Comparison of ENCODE assay signal across 13 cellular contexts in genomic region chr16:87368029-87368765, GRCh38. TPM values are rescaled to one million over a fixed set of nuclear protein-coding genes. Genes with fewer than 3 reads are reported as not detected.
DNase-seq lines count a peak whose midpoint lies in the region; ATAC-seq, FAIRE-seq and TF ChIP-seq lines count a peak whose summit lies in the region.
"Had no signal": no experiment of that assay in that cellular context is flagged by ENCODE, and none has a peak within 500 bp of the region (broad histone marks: within the 10 kb centered on the region; RNA-seq: fewer than 3 reads in every experiment).

No MANE protein-coding gene starts in this region.

- FAIRE-seq in HepG2 (lab: Jason Lieb, UNC): no peak

- no peak for ATAC-seq in CD4-positive, CD25-positive, alpha-beta regulatory T cell (ENCODE audit: low read depth in 2 of 2)
- ATAC-seq in HepG2: no peak
- ATAC-seq: HCT116 had no signal

- no peak overlapping the region for H3K4me3 ChIP-seq in CD4-positive, CD25-positive, alpha-beta regulatory T cell (ENCODE audit: low read depth, low read length)
- H3K4me3 ChIP-seq in HepG2 (replicated peaks in 1 of 3; ENCODE audit: insufficient read depth in 1 of 3, low read depth in 2 of 3, low read length in 3 of 3): no peak overlapping the region
- H3K4me3 ChIP-seq in MG63: no peak overlapping the region
- H3K4me3 ChIP-seq: dorsolateral prefrontal cortex had no signal

- peaks cover 17% of the 10 kb centered on the region for H3K36me3 Mint-ChIP-seq in CD4-positive, CD25-positive, alpha-beta regulatory T cell
- H3K36me3 Mint-ChIP-seq in activated T-helper 1 cell treated with anti-CD3 and anti-CD28 coated beads, Interleukin-12 subunit alpha, Interleukin-12 subunit beta, Interleukin-2, Interleukin-4 antibody, amounts not matched to agents 30 ng/mL and 10 ng/mL and 1 ng/mL, durations not matched to agents 14 hours and 24 hours and 36 hours (ENCODE audit: low read depth): peaks cover 8% of the 10 kb centered on the region
- H3K36me3 Mint-ChIP-seq in type B pancreatic cell: peaks cover 5% of the 10 kb centered on the region

- no peak overlapping the region for H3K9ac ChIP-seq in HepG2 (ENCODE audit: insufficient read depth, low read depth, low read length)

- H3K9me3 ChIP-seq in CD4-positive, CD25-positive, alpha-beta regulatory T cell (ENCODE audit: control insufficient read depth in 2 of 2, low read length in 2 of 2): no peaks in the 10 kb centered on the region
- H3K9me3 ChIP-seq in HepG2 (ENCODE audit: low read length) (no peaks in the 10 kb centered on the region), MG63 (no peaks in the 10 kb centered on the region)

- no peak overlapping the region for H3K27ac ChIP-seq in CD4-positive, CD25-positive, alpha-beta regulatory T cell (ENCODE audit: insufficient read depth, low read length, poor library complexity, severe bottlenecking)
- H3K27ac ChIP-seq in HepG2 (ENCODE audit: extremely low read length, insufficient read depth, low read length): no peak overlapping the region

- BruUV-seq in HepG2 (replicated peaks; lab: Mats Ljungman, UMichigan): no TSS peak

- TF ChIP-seq RAD21 in HepG2 (CRISPR knock-in tag; IDR thresholded peaks at IDR 0.05): no peak

- intact Hi-C loops in activated T-helper 1 cell treated with anti-CD3 and anti-CD28 coated beads, Interleukin-12 subunit alpha, Interleukin-12 subunit beta, Interleukin-2, Interleukin-4 antibody, amounts not matched to agents 30 ng/mL and 10 ng/mL and 1 ng/mL, durations not matched to agents 14 hours and 24 hours and 36 hours (cut with micrococcal nuclease): no loop called here
- intact Hi-C loops in HepG2 (cut with micrococcal nuclease; ENCODE audit: unreplicated experiment): no loop called here

- peaks cover 99% of the 10 kb centered on the region for H4K20me1 ChIP-seq in HepG2 (ENCODE audit: insufficient read depth, low read length)

- TF ChIP-seq CTCF in HepG2 (CRISPR knock-in tag; IDR thresholded peaks at IDR 0.05) (no peak), type B pancreatic cell (conservative IDR thresholded peaks at IDR 0.05) (no peak)

- TF ChIP-seq EP300 in HepG2 (IDR thresholded peaks at IDR 0.05; ENCODE audit: low read depth in 2 of 2, low read length in 2 of 2) (no peak), HepG2 (CRISPR knock-in tag; IDR thresholded peaks at IDR 0.05; ENCODE audit: borderline replicate concordance) (no peak)

- H3K27me3 Mint-ChIP-seq in CD4-positive, CD25-positive, alpha-beta regulatory T cell: no peaks in the 10 kb centered on the region
- no peaks in the 10 kb centered on the region for H3K27me3 Mint-ChIP-seq in activated T-helper 1 cell treated with anti-CD3 and anti-CD28 coated beads, Interleukin-12 subunit alpha, Interleukin-12 subunit beta, Interleukin-2, Interleukin-4 antibody, amounts not matched to agents 30 ng/mL and 10 ng/mL and 1 ng/mL, durations not matched to agents 14 hours and 24 hours and 36 hours (ENCODE audit: insufficient read depth)
- no peaks in the 10 kb centered on the region for H3K27me3 Mint-ChIP-seq in type B pancreatic cell
- H3K27me3 Mint-ChIP-seq: progenitor cell of endocrine pancreas had no signal

- POLR2A ChIA-PET in HepG2 (lab: Yijun Ruan, JAX): interaction anchor here (18.0 kb wide), 1 partner anchor 10 kb away, joined by 265 read pairs; the partner anchor contains the start of gene FBXO31

- H3K4me1 Mint-ChIP-seq in CD4-positive, CD25-positive, alpha-beta regulatory T cell: peaks cover 18 to 68% (median 32%) of the 10 kb centered on the region in 4 donors
- peaks cover 37% of the 10 kb centered on the region for H3K4me1 Mint-ChIP-seq in activated T-helper 1 cell treated with anti-CD3 and anti-CD28 coated beads, Interleukin-12 subunit alpha, Interleukin-12 subunit beta, Interleukin-2, Interleukin-4 antibody, amounts not matched to agents 30 ng/mL and 10 ng/mL and 1 ng/mL, durations not matched to agents 14 hours and 24 hours and 36 hours (ENCODE audit: low read depth)
- H3K4me1 Mint-ChIP-seq in type B pancreatic cell (ENCODE audit: unreplicated experiment): peaks cover 37% of the 10 kb centered on the region

- WGBS in HepG2 (ENCODE audit: low lambda C conversion rate): 92% methylated on average over 5 of the region's 5 CpGs

- no peak overlapping the region for H2AFZ ChIP-seq in HepG2 (ENCODE audit: low read length)

- peaks cover 98% of the 10 kb centered on the region for H3K79me2 ChIP-seq in HepG2 (ENCODE audit: insufficient read depth, low read length)

- CTCF ChIA-PET in HepG2 (lab: Yijun Ruan, JAX; ENCODE audit: low intra/inter-chr PET ratio, low total read pairs): no interaction called here

- H3K4me1 ChIP-seq in CD4-positive, CD25-positive, alpha-beta regulatory T cell (ENCODE audit: control insufficient read depth, insufficient read depth, low read length, poor library complexity, severe bottlenecking): peaks cover 12% of the 10 kb centered on the region
- H3K4me1 ChIP-seq in HepG2 (ENCODE audit: insufficient read depth, low read length): peaks cover 69% of the 10 kb centered on the region

- in situ Hi-C loops in HepG2 (cut with HindIII; ENCODE audit: extremely low pct_ligation_motif_present, low pct_unique_long_range_greater_than_20kb): no loop called here

- peak in 1 of 2 experiments; percentile 5; a peak in 1 of 4 replicates for TF ChIP-seq POLR2A in HepG2 (IDR thresholded peaks at IDR 0.05; ENCODE audit: insufficient read depth in 1 of 2, low read depth in 2 of 2, low read length in 2 of 2)

- H3K27me3 ChIP-seq in CD4-positive, CD25-positive, alpha-beta regulatory T cell (ENCODE audit: control insufficient read depth, insufficient read depth, low read length): no peaks in the 10 kb centered on the region
- H3K27me3 ChIP-seq in HepG2 (ENCODE audit: control insufficient read depth in 1 of 2, insufficient read depth in 2 of 2, low read length in 2 of 2): no peaks in the 10 kb centered on the region
- H3K27me3 ChIP-seq in MG63: no peaks in the 10 kb centered on the region
- H3K27me3 ChIP-seq: dorsolateral prefrontal cortex had no signal

- H3K9me3 Mint-ChIP-seq in CD4-positive, CD25-positive, alpha-beta regulatory T cell: no peaks in the 10 kb centered on the region
- no peaks in the 10 kb centered on the region for H3K9me3 Mint-ChIP-seq in activated T-helper 1 cell treated with anti-CD3 and anti-CD28 coated beads, Interleukin-12 subunit alpha, Interleukin-12 subunit beta, Interleukin-2, Interleukin-4 antibody, amounts not matched to agents 30 ng/mL and 10 ng/mL and 1 ng/mL, durations not matched to agents 14 hours and 24 hours and 36 hours
- H3K9me3 Mint-ChIP-seq in type B pancreatic cell: no peaks in the 10 kb centered on the region

- peaks cover 20% of the 10 kb centered on the region for H3K36me3 ChIP-seq in CD4-positive, CD25-positive, alpha-beta regulatory T cell (ENCODE audit: control insufficient read depth, insufficient read depth, low read length)
- H3K36me3 ChIP-seq in HepG2 (replicated peaks in 1 of 2; ENCODE audit: control insufficient read depth in 1 of 2, insufficient read depth in 2 of 2, low read length in 2 of 2) (peaks cover 46 to 88% of the 10 kb centered on the region in 2 experiments), MG63 (no peaks in the 10 kb centered on the region; the same call in 1 of the 2 replicates)

- H3K27ac Mint-ChIP-seq in CD4-positive, CD25-positive, alpha-beta regulatory T cell: peak overlapping the region in 2 of 3 donors; percentile 39 to 69
- peak overlapping the region; percentile 55 for H3K27ac Mint-ChIP-seq in activated T-helper 1 cell treated with anti-CD3 and anti-CD28 coated beads, Interleukin-12 subunit alpha, Interleukin-12 subunit beta, Interleukin-2, Interleukin-4 antibody, amounts not matched to agents 30 ng/mL and 10 ng/mL and 1 ng/mL, durations not matched to agents 14 hours and 24 hours and 36 hours
- H3K27ac Mint-ChIP-seq in type B pancreatic cell: no peak overlapping the region
- H3K27ac Mint-ChIP-seq: progenitor cell of endocrine pancreas had no signal

- no peak for DNase-seq in CD4-positive, CD25-positive, alpha-beta regulatory T cell
- DNase-seq in NOMO-1 (lab: John Stamatoyannopoulos, UW; ENCODE audit: unreplicated experiment in 2 of 2): peak; percentile 68 to 95
- DNase-seq in activated T-helper 1 cell treated with anti-CD3 and anti-CD28 coated beads, Interleukin-12 subunit alpha, Interleukin-12 subunit beta, Interleukin-2, Interleukin-4 antibody, amounts not matched to agents 30 ng/mL and 10 ng/mL and 1 ng/mL, durations not matched to agents 14 hours and 24 hours and 36 hours (ENCODE audit: low spot score): no peak
- no peak for DNase-seq in HepG2 (ENCODE audit: low spot score)
- no peak for DNase-seq in MG63
- no peak for DNase-seq in type B pancreatic cell (ENCODE audit: extremely low spot score, unreplicated experiment)
- no peak for DNase-seq in NCI-H526 (lab: John Stamatoyannopoulos, UW)
- DNase-seq in SHP77 (lab: John Stamatoyannopoulos, UW): no peak
- DNase-seq: activated T-cell treated with anti-CD3 and anti-CD28 coated beads for 4 hours; dorsolateral prefrontal cortex; stimulated activated CD4-positive, alpha-beta T cell treated with anti-CD3 and anti-CD28 coated beads, Interleukin-2, amount 100 ng/mL, for 24 hours had no signal

- H3K4me3 Mint-ChIP-seq in CD4-positive, CD25-positive, alpha-beta regulatory T cell: no peak overlapping the region
- no peak overlapping the region for H3K4me3 Mint-ChIP-seq in activated T-helper 1 cell treated with anti-CD3 and anti-CD28 coated beads, Interleukin-12 subunit alpha, Interleukin-12 subunit beta, Interleukin-2, Interleukin-4 antibody, amounts not matched to agents 30 ng/mL and 10 ng/mL and 1 ng/mL, durations not matched to agents 14 hours and 24 hours and 36 hours
- H3K4me3 Mint-ChIP-seq in type B pancreatic cell: no peak overlapping the region

- no peak overlapping the region for H3K4me2 ChIP-seq in HepG2 (ENCODE audit: low read depth, low read length)

RNA-seq across cellular contexts. Expression of gene FBXO31, which starts 15.4 kb away (rescaled TPM):
- total RNA-seq in CD4-positive, CD25-positive, alpha-beta regulatory T cell: 35.5 TPM
- polyA plus RNA-seq in CD4-positive, CD25-positive, alpha-beta regulatory T cell: 10 to 100 TPM; 18.8 to 29.2 (median 26.4) TPM
- 40.7 and 41.3 TPM in 2 replicates for total RNA-seq in activated T-helper 1 cell treated with anti-CD3 and anti-CD28 coated beads, Interleukin-12 subunit alpha, Interleukin-12 subunit beta, Interleukin-2, Interleukin-4 antibody, amounts not matched to agents 30 ng/mL and 10 ng/mL and 1 ng/mL, durations not matched to agents 14 hours and 24 hours and 36 hours
- total RNA-seq in HepG2 (2016; rRNA removed; fragmentation: Illumina TruSeq; extraction: Trizol) (81.3 and 92.4 TPM in 2 replicates), type B pancreatic cell (ENCODE audit: low replicate concordance) (26.5 and 35.1 TPM in 2 replicates)
- 18.3 and 22.9 TPM in 2 replicates for total RNA-seq in HepG2 (2016; cell fraction: cytosol; rRNA removed; fragmentation: Illumina TruSeq; extraction: Trizol; ENCODE audit: low read depth)
- 64.5 and 91.5 TPM in 2 replicates for total RNA-seq in HepG2 (2016; cell fraction: insoluble cytoplasmic fraction; rRNA removed; fragmentation: Illumina TruSeq; extraction: Trizol)
- 33.7 and 38.0 TPM in 2 replicates for total RNA-seq in HepG2 (2016; cell fraction: membrane; rRNA removed; fragmentation: Illumina TruSeq; extraction: Trizol)
- total RNA-seq in HepG2 (2016; cell fraction: nucleus; rRNA removed; fragmentation: Illumina TruSeq; extraction: Trizol): 94.4 and 107 TPM in 2 replicates
- 101 and 118 TPM in 2 replicates for polyA plus RNA-seq in HepG2 (2011; rRNA removed)
- 51.6 and 63.1 TPM in 2 replicates for polyA plus RNA-seq in HepG2 (2011; cell fraction: cytosol; rRNA removed)
- polyA plus RNA-seq in HepG2 (2011; cell fraction: nucleus; rRNA removed): 393 and 579 TPM in 2 replicates
- 75.5 and 101 TPM in 2 replicates for polyA plus RNA-seq in HepG2 (2012)
- 6.1 and 6.4 TPM in 2 replicates for polyA plus RNA-seq in HepG2 (2016; cell fraction: cytosol; fragmentation: Illumina TruSeq; extraction: Trizol; ENCODE audit: low read depth)
- 57.9 and 71.3 TPM in 2 replicates for polyA plus RNA-seq in HepG2 (2016; cell fraction: insoluble cytoplasmic fraction; fragmentation: Illumina TruSeq; extraction: Trizol; ENCODE audit: low read depth)
- 18.2 and 18.3 TPM in 2 replicates for polyA plus RNA-seq in HepG2 (2016; cell fraction: membrane; fragmentation: Illumina TruSeq; extraction: Trizol; ENCODE audit: low read depth)
- polyA plus RNA-seq in HepG2 (2016; cell fraction: nucleus; fragmentation: Illumina TruSeq; extraction: Trizol; ENCODE audit: insufficient read depth, low read depth): 256 and 269 TPM in 2 replicates
- 29.6 and 164 TPM in 2 replicates for polyA minus RNA-seq in HepG2 (2011; rRNA and poly(A)+ RNA removed; ENCODE audit: low replicate concordance)
- 53.4 and 63.9 TPM in 2 replicates for polyA minus RNA-seq in HepG2 (2011; cell fraction: cytosol; rRNA and poly(A)+ RNA removed)
- polyA minus RNA-seq in HepG2 (2011; cell fraction: nucleus; rRNA and poly(A)+ RNA removed): 202 and 208 TPM in 2 replicates
- total RNA-seq in MG63 (2014; rRNA removed; shearing (Covaris generic); ENCODE audit: low replicate concordance): 12.6 and 33.4 TPM in 2 replicates

RNA-seq across cellular contexts. Expression of gene MAP1LC3B, which starts 23.9 kb away (rescaled TPM):
- 83.2 TPM for total RNA-seq in CD4-positive, CD25-positive, alpha-beta regulatory T cell
- polyA plus RNA-seq in CD4-positive, CD25-positive, alpha-beta regulatory T cell: 100 to 1,000 TPM; 123 to 158 (median 140) TPM
- total RNA-seq in activated T-helper 1 cell treated with anti-CD3 and anti-CD28 coated beads, Interleukin-12 subunit alpha, Interleukin-12 subunit beta, Interleukin-2, Interleukin-4 antibody, amounts not matched to agents 30 ng/mL and 10 ng/mL and 1 ng/mL, durations not matched to agents 14 hours and 24 hours and 36 hours: 39.9 and 40.8 TPM in 2 replicates
- 15.7 and 30.6 TPM in 2 replicates for total RNA-seq in HepG2 (2016; rRNA removed; fragmentation: Illumina TruSeq; extraction: Trizol)
- 5.5 and 7.0 TPM in 2 replicates for total RNA-seq in HepG2 (2016; cell fraction: cytosol; rRNA removed; fragmentation: Illumina TruSeq; extraction: Trizol; ENCODE audit: low read depth)
- 15.9 and 27.1 TPM in 2 replicates for total RNA-seq in HepG2 (2016; cell fraction: insoluble cytoplasmic fraction; rRNA removed; fragmentation: Illumina TruSeq; extraction: Trizol)
- total RNA-seq in HepG2 (2016; cell fraction: membrane; rRNA removed; fragmentation: Illumina TruSeq; extraction: Trizol): 24.8 and 26.3 TPM in 2 replicates
- 22.0 and 22.3 TPM in 2 replicates for total RNA-seq in HepG2 (2016; cell fraction: nucleus; rRNA removed; fragmentation: Illumina TruSeq; extraction: Trizol)
- 37.4 and 37.9 TPM in 2 replicates for polyA plus RNA-seq in HepG2 (2011; rRNA removed)
- polyA plus RNA-seq in HepG2 (2011; cell fraction: cytosol; rRNA removed): 18.1 and 36.3 TPM in 2 replicates
- 15.1 and 23.4 TPM in 2 replicates for polyA plus RNA-seq in HepG2 (2011; cell fraction: nucleus; rRNA removed)
- 68.5 and 98.3 TPM in 2 replicates for polyA plus RNA-seq in HepG2 (2012)
- 9.9 and 13.1 TPM in 2 replicates for polyA plus RNA-seq in HepG2 (2016; cell fraction: cytosol; fragmentation: Illumina TruSeq; extraction: Trizol; ENCODE audit: low read depth)
- polyA plus RNA-seq in HepG2 (2016; cell fraction: insoluble cytoplasmic fraction; fragmentation: Illumina TruSeq; extraction: Trizol; ENCODE audit: low read depth): 65.5 and 71.9 TPM in 2 replicates
- 26.7 and 27.4 TPM in 2 replicates for polyA plus RNA-seq in HepG2 (2016; cell fraction: membrane; fragmentation: Illumina TruSeq; extraction: Trizol; ENCODE audit: low read depth)
- polyA plus RNA-seq in HepG2 (2016; cell fraction: nucleus; fragmentation: Illumina TruSeq; extraction: Trizol; ENCODE audit: insufficient read depth, low read depth): 42.6 and 45.0 TPM in 2 replicates
- polyA minus RNA-seq in HepG2 (2011; rRNA and poly(A)+ RNA removed; ENCODE audit: low replicate concordance): 13.2 and 15.8 TPM in 2 replicates
- polyA minus RNA-seq in HepG2 (2011; cell fraction: cytosol; rRNA and poly(A)+ RNA removed): 22.2 and 35.4 TPM in 2 replicates
- polyA minus RNA-seq in HepG2 (2011; cell fraction: nucleus; rRNA and poly(A)+ RNA removed): 23.0 and 32.7 TPM in 2 replicates
- total RNA-seq in MG63 (2014; rRNA removed; shearing (Covaris generic); ENCODE audit: low replicate concordance): 7.9 and 16.0 TPM in 2 replicates
- total RNA-seq in type B pancreatic cell (ENCODE audit: low replicate concordance): 44.4 and 58.5 TPM in 2 replicates

RNA-seq across cellular contexts. Expression of gene C16orf95, which starts 51.0 kb away (rescaled TPM):
- total RNA-seq in CD4-positive, CD25-positive, alpha-beta regulatory T cell: 2.1 TPM
- 1 to 10 TPM; 2.7 to 8.8 (median 3.5) TPM for polyA plus RNA-seq in CD4-positive, CD25-positive, alpha-beta regulatory T cell
- 9.9 and 10.9 TPM in 2 replicates for total RNA-seq in activated T-helper 1 cell treated with anti-CD3 and anti-CD28 coated beads, Interleukin-12 subunit alpha, Interleukin-12 subunit beta, Interleukin-2, Interleukin-4 antibody, amounts not matched to agents 30 ng/mL and 10 ng/mL and 1 ng/mL, durations not matched to agents 14 hours and 24 hours and 36 hours
- 7.2 and 8.6 TPM in 2 replicates for total RNA-seq in HepG2 (2016; rRNA removed; fragmentation: Illumina TruSeq; extraction: Trizol)
- total RNA-seq in HepG2 (2016; cell fraction: cytosol; rRNA removed; fragmentation: Illumina TruSeq; extraction: Trizol; ENCODE audit: low read depth): 20.8 and 21.6 TPM in 2 replicates
- total RNA-seq in HepG2 (2016; cell fraction: insoluble cytoplasmic fraction; rRNA removed; fragmentation: Illumina TruSeq; extraction: Trizol): 6.9 and 8.1 TPM in 2 replicates
- total RNA-seq in HepG2 (2016; cell fraction: membrane; rRNA removed; fragmentation: Illumina TruSeq; extraction: Trizol): 15.4 and 16.2 TPM in 2 replicates
- total RNA-seq in HepG2 (2016; cell fraction: nucleus; rRNA removed; fragmentation: Illumina TruSeq; extraction: Trizol): 6.3 TPM in 2 replicates
- polyA plus RNA-seq in HepG2 (2011; rRNA removed): 2.0 and 2.8 TPM in 2 replicates
- 1.3 and 3.1 TPM in 2 replicates for polyA plus RNA-seq in HepG2 (2011; cell fraction: cytosol; rRNA removed)
- polyA plus RNA-seq in HepG2 (2011; cell fraction: nucleus; rRNA removed): 4.1 and 5.0 TPM in 2 replicates
- 3.8 and 4.5 TPM in 2 replicates for polyA plus RNA-seq in HepG2 (2012)
- polyA plus RNA-seq in HepG2 (2016; cell fraction: cytosol; fragmentation: Illumina TruSeq; extraction: Trizol; ENCODE audit: low read depth): 14.5 and 18.3 TPM in 2 replicates
- 6.1 and 7.7 TPM in 2 replicates for polyA plus RNA-seq in HepG2 (2016; cell fraction: insoluble cytoplasmic fraction; fragmentation: Illumina TruSeq; extraction: Trizol; ENCODE audit: low read depth)
- 13.5 and 16.8 TPM in 2 replicates for polyA plus RNA-seq in HepG2 (2016; cell fraction: membrane; fragmentation: Illumina TruSeq; extraction: Trizol; ENCODE audit: low read depth)
- 7.1 and 7.6 TPM in 2 replicates for polyA plus RNA-seq in HepG2 (2016; cell fraction: nucleus; fragmentation: Illumina TruSeq; extraction: Trizol; ENCODE audit: insufficient read depth, low read depth)
- 2.1 and 2.6 TPM in 2 replicates for polyA minus RNA-seq in HepG2 (2011; rRNA and poly(A)+ RNA removed; ENCODE audit: low replicate concordance)
- 0.79 and 1.4 TPM in 2 replicates for polyA minus RNA-seq in HepG2 (2011; cell fraction: cytosol; rRNA and poly(A)+ RNA removed)
- 3.7 and 5.0 TPM in 2 replicates for polyA minus RNA-seq in HepG2 (2011; cell fraction: nucleus; rRNA and poly(A)+ RNA removed)
- total RNA-seq in MG63 (2014; rRNA removed; shearing (Covaris generic); ENCODE audit: low replicate concordance): 6.6 TPM in 1 of 2 replicates, not detected in the other
- total RNA-seq in type B pancreatic cell (ENCODE audit: low replicate concordance): 3.0 and 6.3 TPM in 2 replicates

Comparison
In these comparisons a context has a peak if more than half of its experiments do, and no peak if none do; other contexts are left out.
1. DNase-seq: peak in NOMO-1 (2 of 2); none in CD4-positive, CD25-positive, alpha-beta regulatory T cell (0 of 3), activated T-helper 1 cell treated with anti-CD3 and anti-CD28 coated beads, Interleukin-12 subunit alpha, Interleukin-12 subunit beta, Interleukin-2, Interleukin-4 antibody, amounts not matched to agents 30 ng/mL and 10 ng/mL and 1 ng/mL, durations not matched to agents 14 hours and 24 hours and 36 hours (single experiment), HepG2 (single experiment), MG63 (single experiment), type B pancreatic cell (single experiment), NCI-H526 (0 of 2) and SHP77 (0 of 2).